8 cellular contexts compared by ENCODE assay signal in genomic region chrX:106612403-106612789, GRCh38.
A peak's percentile ranks its signal among the peaks of the same experiment; 100 is the strongest.
DNase-seq lines count a peak whose midpoint lies in the region; ATAC-seq and FAIRE-seq lines count a peak whose summit lies in the region.

No MANE protein-coding gene starts in this region.

- peak overlapping the region; percentile 73 for H3K27ac Mint-ChIP-seq in activated naive CD8-positive, alpha-beta T cell treated with anti-CD3 and anti-CD28 coated beads, Interleukin-2, amount 50 U/mL, for 24 hours

- FAIRE-seq in islet of Langerhans (lab: Jason Lieb, UNC), result peak; percentile 94

- no peaks in the 10 kb centered on the region for H3K36me3 Mint-ChIP-seq in activated naive CD8-positive, alpha-beta T cell treated with anti-CD3 and anti-CD28 coated beads, Interleukin-2, amount 50 U/mL, for 24 hours (ENCODE audit: low read depth)

- no peaks in the 10 kb centered on the region for H3K9me3 ChIP-seq in BLaER1
- no peaks in the 10 kb centered on the region for H3K9me3 ChIP-seq in subcutaneous abdominal adipose tissue (ENCODE audit: control insufficient read depth in 5 of 5, low read length in 5 of 5)

- H3K4me1 ChIP-seq in BLaER1 (no peaks in the 10 kb centered on the region), subcutaneous abdominal adipose tissue (ENCODE audit: control insufficient read depth in 5 of 5, insufficient read depth in 5 of 5, low read length in 5 of 5) (peaks cover 0 to 8% (median 6%) of the 10 kb centered on the region in 5 donors)

- H3K27ac ChIP-seq in BLaER1, result 0 out of 2 replicates have a peak overlapping the region, but pooled peaks have one; percentile 43
- H3K27ac ChIP-seq in subcutaneous abdominal adipose tissue (ENCODE audit: low read depth, low read length), result no peak overlapping the region

- peak overlapping the region; percentile 54 for H3K4me2 ChIP-seq in BLaER1

- ATAC-seq in GM19328 (IDR thresholded peaks at IDR 0.05; ENCODE audit: unreplicated experiment) (peak; percentile 15), HG03354 (IDR thresholded peaks at IDR 0.05; ENCODE audit: poor library complexity, severe bottlenecking, unreplicated experiment) (peak; percentile 27)
- ATAC-seq in activated naive CD8-positive, alpha-beta T cell treated with anti-CD3 and anti-CD28 coated beads, Interleukin-2, amount 50 U/mL, for 24 hours, result no peak

- no peaks in the 10 kb centered on the region for H3K36me3 ChIP-seq in BLaER1
- H3K36me3 ChIP-seq in subcutaneous abdominal adipose tissue (ENCODE audit: control insufficient read depth in 5 of 5, insufficient read depth in 5 of 5, low read length in 5 of 5), result no peaks in the 10 kb centered on the region

- no peaks in the 10 kb centered on the region for H3K9me3 Mint-ChIP-seq in activated naive CD8-positive, alpha-beta T cell treated with anti-CD3 and anti-CD28 coated beads, Interleukin-2, amount 50 U/mL, for 24 hours

- peaks cover 24% of the 10 kb centered on the region for H3K4me1 Mint-ChIP-seq in activated naive CD8-positive, alpha-beta T cell treated with anti-CD3 and anti-CD28 coated beads, Interleukin-2, amount 50 U/mL, for 24 hours

- H3K27me3 ChIP-seq in BLaER1, result peaks cover 79% of the 10 kb centered on the region
- peaks cover 0 to 13% (median 9%) of the 10 kb centered on the region in 5 donors for H3K27me3 ChIP-seq in subcutaneous abdominal adipose tissue (ENCODE audit: control insufficient read depth in 5 of 5, insufficient read depth in 4 of 5, low read length in 5 of 5)

- peak overlapping the region; percentile 74 for H3K4me3 ChIP-seq in BLaER1
- H3K4me3 ChIP-seq in subcutaneous abdominal adipose tissue (ENCODE audit: low read depth in 1 of 5, low read length in 5 of 5), result peak overlapping the region; percentile 40 to 76 (median 65)

- H3K9ac ChIP-seq in BLaER1 (peak overlapping the region; percentile 70), subcutaneous abdominal adipose tissue (ENCODE audit: low read length in 5 of 5) (peak overlapping the region in 1 of 5 donors; percentile 57)

- no peaks in the 10 kb centered on the region for H3K27me3 Mint-ChIP-seq in activated naive CD8-positive, alpha-beta T cell treated with anti-CD3 and anti-CD28 coated beads, Interleukin-2, amount 50 U/mL, for 24 hours

- no peak for DNase-seq in activated naive CD8-positive, alpha-beta T cell treated with anti-CD3 and anti-CD28 coated beads, Interleukin-2, amount 50 U/mL, for 24 hours
- DNase-seq in stimulated activated CD4-positive, alpha-beta T cell treated with anti-CD3 and anti-CD28 coated beads, Interleukin-4, amount 100 ng/mL, for 4 hours, result no peak
- no peak for DNase-seq in NCI-H2171 treated with DMSO at 0.1 percent for 48 hours (lab: John Stamatoyannopoulos, UW)

- H4K20me1 ChIP-seq in BLaER1, result 0 out of 2 replicates have a peak, but pooled peaks cover 6% of the 10 kb centered on the region

- peak overlapping the region; percentile 87 for H3K4me3 Mint-ChIP-seq in activated naive CD8-positive, alpha-beta T cell treated with anti-CD3 and anti-CD28 coated beads, Interleukin-2, amount 50 U/mL, for 24 hours
